In genomic region chr6:170046786-170047626, GRCh38 we compare ENCODE assay signal across 22 cellular contexts.
DNase-seq lines count a peak whose midpoint lies in the region; ATAC-seq and TF ChIP-seq lines count a peak whose summit lies in the region.
"Had no signal": no experiment of that assay in that cellular context is flagged by ENCODE, and none has a peak within 500 bp of the region (broad histone marks: within the 10 kb centered on the region; RNA-seq: fewer than 3 reads in every experiment).

No MANE protein-coding gene starts in this region.

- no peak overlapping the region for H3K27ac Mint-ChIP-seq in GM23338
- H3K27ac Mint-ChIP-seq: activated B cell treated with CpG ODN at 0.5 μM for 24 hours; activated naive CD8-positive, alpha-beta T cell treated with anti-CD3 and anti-CD28 coated beads for 36 hours; activated T-cell treated with anti-CD3 and anti-CD28 coated beads, Interleukin-2, amount 50 U/mL, for 72 hours; T-helper 1 cell treated with Interleukin-12 subunit alpha and Interleukin-12 subunit beta and Interleukin-4 antibody, amounts not matched to agents 30 μg/mL and 1 μg/mL, for 36 hours had no signal

- TF ChIP-seq CTCF in esophagus muscularis mucosa (IDR thresholded peaks at IDR 0.05) (no peak), GM23338 (conservative IDR thresholded peaks at IDR 0.05; ENCODE audit: low read depth in 2 of 2) (no peak)

- H3K36me3 Mint-ChIP-seq in GM23338 (ENCODE audit: low read depth), result no peaks in the 10 kb centered on the region; the same call in 2 of the 3 replicates
- H3K36me3 Mint-ChIP-seq: activated naive CD8-positive, alpha-beta T cell treated with anti-CD3 and anti-CD28 coated beads for 36 hours had no signal

- no peak overlapping the region for H3K4me2 ChIP-seq in GM23338

- no peaks in the 10 kb centered on the region for H3F3A ChIP-seq in GM23338 (replicated peaks; ENCODE audit: low read depth)

- TF ChIP-seq EP300 in esophagus muscularis mucosa (IDR thresholded peaks at IDR 0.05), result no peak

- WGBS in esophagus muscularis mucosa, result 78% methylated on average over 18 of the region's 18 CpGs

- no peak overlapping the region for H2AFZ ChIP-seq in GM23338

- no peaks in the 10 kb centered on the region for H3K79me2 ChIP-seq in GM23338 (replicated peaks; ENCODE audit: insufficient read depth)

- H3K9me3 ChIP-seq in esophagus muscularis mucosa, result no peaks in the 10 kb centered on the region
- H3K9me3 ChIP-seq: neutrophil had no signal

- ATAC-seq in GM23338, result no peak
- ATAC-seq: activated T-cell treated with anti-CD3 and anti-CD28 coated beads, Interleukin-2, amount 50 U/mL, for 72 hours; esophagus mucosa; stimulated activated naive CD8-positive, alpha-beta T cell treated with anti-CD3 and anti-CD28 coated beads, Interleukin-15, Interleukin-2, amounts not matched to agents 100 U/mL and 50 U/mL, for 24 hours had no signal

- no peak overlapping the region for H3K4me3 ChIP-seq in esophagus muscularis mucosa
- no peak overlapping the region for H3K4me3 ChIP-seq in GM23338

- no peak overlapping the region for H3K4me3 Mint-ChIP-seq in GM23338
- H3K4me3 Mint-ChIP-seq: activated B cell treated with CpG ODN at 0.5 μM for 24 hours; activated naive CD8-positive, alpha-beta T cell treated with anti-CD3 and anti-CD28 coated beads for 36 hours; activated T-cell treated with anti-CD3 and anti-CD28 coated beads, Interleukin-2, amount 50 U/mL, for 72 hours; T-helper 1 cell treated with Interleukin-12 subunit alpha and Interleukin-12 subunit beta and Interleukin-4 antibody, amounts not matched to agents 30 μg/mL and 1 μg/mL, for 36 hours had no signal

- intact Hi-C loops in esophagus muscularis mucosa (cut with DNase I), result no loop called here

- H3K9me3 Mint-ChIP-seq in GM23338, result peaks cover 2% of the 10 kb centered on the region; the same call in 1 of the 3 replicates
- H3K9me3 Mint-ChIP-seq: activated B cell treated with CpG ODN at 0.5 μM for 24 hours; activated naive CD8-positive, alpha-beta T cell treated with anti-CD3 and anti-CD28 coated beads for 36 hours; activated T-cell treated with anti-CD3 and anti-CD28 coated beads, Interleukin-2, amount 50 U/mL, for 72 hours; T-helper 1 cell treated with Interleukin-12 subunit alpha and Interleukin-12 subunit beta and Interleukin-4 antibody, amounts not matched to agents 30 μg/mL and 1 μg/mL, for 36 hours had no signal

- DNase-seq in AG08395 (ENCODE audit: low spot score) (peak; percentile 26), HT1080 (ENCODE audit: low read depth) (peak; percentile 60), esophagus muscularis mucosa (ENCODE audit: extremely low spot score) (no peak), mesenteric fat pad (ENCODE audit: low spot score) (peak; percentile 39), COR-L47 (lab: John Stamatoyannopoulos, UW) (no peak), HPDE6-E6E7 (ENCODE audit: extremely low spot score) (no peak), GM23338 (ENCODE audit: low spot score) (no peak), NCI-H187 (lab: John Stamatoyannopoulos, UW) (no peak)
- DNase-seq: activated B cell treated with CpG ODN at 0.5 μM for 24 hours; activated naive CD8-positive, alpha-beta T cell treated with anti-CD3 and anti-CD28 coated beads for 36 hours; activated T-cell treated with anti-CD3 and anti-CD28 coated beads, Interleukin-2, amount 50 U/mL, for 72 hours; brain microvascular endothelial cell; hippocampal formation; midbrain; MM.1S; NCI-H2029 treated with DMSO at 0.1 percent for 48 hours; NCI-H446; SIG-M5; stimulated activated naive CD8-positive, alpha-beta T cell treated with anti-CD3 and anti-CD28 coated beads, Interleukin-15, Interleukin-2, amounts not matched to agents 100 U/mL and 50 U/mL, for 24 hours had no signal

- H3K27me3 Mint-ChIP-seq in GM23338 (ENCODE audit: insufficient read depth, low read depth, poor library complexity), result peaks cover 9% of the 10 kb centered on the region

- TF ChIP-seq POLR2A in esophagus muscularis mucosa (IDR thresholded peaks at IDR 0.05; ENCODE audit: low read depth), result no peak

- H3K9me2 ChIP-seq in GM23338 (ENCODE audit: insufficient read depth), result no peaks in the 10 kb centered on the region

- H3K4me1 Mint-ChIP-seq in GM23338, result peaks cover 6% of the 10 kb centered on the region; the same call in 2 of the 3 replicates
- H3K4me1 Mint-ChIP-seq: activated B cell treated with CpG ODN at 0.5 μM for 24 hours; activated naive CD8-positive, alpha-beta T cell treated with anti-CD3 and anti-CD28 coated beads for 36 hours had no signal

- no peaks in the 10 kb centered on the region for H3K36me3 ChIP-seq in esophagus muscularis mucosa
- H3K36me3 ChIP-seq in GM23338 (ENCODE audit: insufficient read depth), result no peaks in the 10 kb centered on the region
- H3K36me3 ChIP-seq: brain microvascular endothelial cell, neutrophil had no signal

- H3K27me3 ChIP-seq in esophagus muscularis mucosa, result no peaks in the 10 kb centered on the region
- no peaks in the 10 kb centered on the region for H3K27me3 ChIP-seq in GM23338 (ENCODE audit: insufficient read depth)
- H3K27me3 ChIP-seq: brain microvascular endothelial cell had no signal

- H3K27ac ChIP-seq in esophagus muscularis mucosa (replicated peaks in 1 of 4) (peak overlapping the region in 3 of 4 donors; percentile 31 to 68 (median 36)), GM23338 (ENCODE audit: low read depth) (no peak overlapping the region)
- H3K27ac ChIP-seq: brain microvascular endothelial cell had no signal

- no peaks in the 10 kb centered on the region for H4K20me1 ChIP-seq in GM23338 (replicated peaks; ENCODE audit: insufficient read depth)

- H3K4me1 ChIP-seq in esophagus muscularis mucosa, result peaks cover 32 to 41% (median 36%) of the 10 kb centered on the region in 4 donors
- H3K4me1 ChIP-seq in GM23338 (ENCODE audit: insufficient read depth), result 0 out of 2 replicates have a peak, but pooled peaks cover 4% of the 10 kb centered on the region

TF ChIP-seq in GM23338, 12 proteins besides CTCF, POLR2A, EP300 and RAD21 (continues in another document):
- TF ChIP-seq EZH2 (IDR thresholded peaks at IDR 0.05; ENCODE audit: low read depth, unreplicated experiment) (no peak), STAT1 (IDR thresholded peaks at IDR 0.05; ENCODE audit: unreplicated experiment) (no peak), ZNF462 (CRISPR knock-in tag; IDR thresholded peaks at IDR 0.05) (no peak), EZH2phosphoT487 (IDR thresholded peaks at IDR 0.05; ENCODE audit: unreplicated experiment) (no peak), POLR2AphosphoS5 (IDR thresholded peaks at IDR 0.05; ENCODE audit: low read depth) (no peak)

Comparison
In these comparisons a context has a peak if more than half of its experiments do, and no peak if none do; other contexts are left out.
1. DNase-seq: peak in AG08395 (single experiment), HT1080 (single experiment) and mesenteric fat pad (single experiment); none in esophagus muscularis mucosa (single experiment), COR-L47 (single experiment), HPDE6-E6E7 (single experiment), GM23338 (single experiment) and NCI-H187 (0 of 2).